Comparison of ENCODE assay signal across 25 cellular contexts in genomic region chr20:45423700-45424099, GRCh38.
"Had no signal": no experiment of that assay in that cellular context is flagged by ENCODE, and none has a peak within 500 bp of the region (broad histone marks: within the 10 kb centered on the region; RNA-seq: fewer than 3 reads in every experiment).

No MANE protein-coding gene starts in this region.

- H3K9me3 Mint-ChIP-seq: effector memory CD8-positive, alpha-beta T cell; naive thymus-derived CD8-positive, alpha-beta T cell; stimulated activated memory B cell treated with anti-CD40 and anti-IgM and Interleukin-4, amounts not matched to agents 10 μg/mL and 1 μg/mL and 100 μg/mL, for 72 hours; stimulated activated naive CD8-positive, alpha-beta T cell treated with anti-CD3 and anti-CD28 coated beads, Interleukin-15, Interleukin-2, amounts not matched to agents 100 ng/mL and 50 ng/mL, for 24 hours had no signal

- DNase-seq: dermis blood vessel endothelial cell; effector memory CD8-positive, alpha-beta T cell; erythroblast; esophagus squamous epithelium; foreskin melanocyte; glutamatergic neuron; heart right ventricle; hippocampal formation; left cardiac atrium; left lung; mammary epithelial cell; naive thymus-derived CD8-positive, alpha-beta T cell; sigmoid colon; stimulated activated CD4-positive, alpha-beta T cell treated with anti-CD3 and anti-CD28 coated beads, Interleukin-2, amount 100 ng/mL, for 24 hours; stimulated activated CD4-positive, alpha-beta T cell treated with anti-CD3 and anti-CD28 coated beads, Interleukin-4, amount 100 ng/mL, for 24 hours; thyroid gland; trophoblast cell had no signal

- H3K27ac ChIP-seq: coronary artery, esophagus squamous epithelium, heart right ventricle, left lung, parathyroid adenoma, right atrium auricular region, sigmoid colon, suprapubic skin, thyroid gland, vagina had no signal

- ATAC-seq: effector memory CD8-positive, alpha-beta T cell; heart right ventricle; left cardiac atrium; left lung; naive thymus-derived CD8-positive, alpha-beta T cell; stimulated activated memory B cell treated with anti-CD40 and anti-IgM and Interleukin-4, amounts not matched to agents 10 μg/mL and 1 μg/mL and 100 μg/mL, for 72 hours had no signal

- H3K27ac Mint-ChIP-seq: progenitor cell of endocrine pancreas; stimulated activated memory B cell treated with anti-CD40 and anti-IgM and Interleukin-4, amounts not matched to agents 10 μg/mL and 1 μg/mL and 100 μg/mL, for 72 hours; stimulated activated naive CD8-positive, alpha-beta T cell treated with anti-CD3 and anti-CD28 coated beads, Interleukin-15, Interleukin-2, amounts not matched to agents 100 ng/mL and 50 ng/mL, for 24 hours had no signal

- H3K27me3 Mint-ChIP-seq: effector memory CD8-positive, alpha-beta T cell; naive thymus-derived CD8-positive, alpha-beta T cell; progenitor cell of endocrine pancreas; stimulated activated memory B cell treated with anti-CD40 and anti-IgM and Interleukin-4, amounts not matched to agents 10 μg/mL and 1 μg/mL and 100 μg/mL, for 72 hours; stimulated activated naive CD8-positive, alpha-beta T cell treated with anti-CD3 and anti-CD28 coated beads, Interleukin-15, Interleukin-2, amounts not matched to agents 100 ng/mL and 50 ng/mL, for 24 hours had no signal

- H3K4me3 Mint-ChIP-seq: effector memory CD8-positive, alpha-beta T cell; naive thymus-derived CD8-positive, alpha-beta T cell; stimulated activated memory B cell treated with anti-CD40 and anti-IgM and Interleukin-4, amounts not matched to agents 10 μg/mL and 1 μg/mL and 100 μg/mL, for 72 hours; stimulated activated naive CD8-positive, alpha-beta T cell treated with anti-CD3 and anti-CD28 coated beads, Interleukin-15, Interleukin-2, amounts not matched to agents 100 ng/mL and 50 ng/mL, for 24 hours had no signal
